Comparison of ENCODE assay signal across 8 cellular contexts in the genomic region with DNA sequence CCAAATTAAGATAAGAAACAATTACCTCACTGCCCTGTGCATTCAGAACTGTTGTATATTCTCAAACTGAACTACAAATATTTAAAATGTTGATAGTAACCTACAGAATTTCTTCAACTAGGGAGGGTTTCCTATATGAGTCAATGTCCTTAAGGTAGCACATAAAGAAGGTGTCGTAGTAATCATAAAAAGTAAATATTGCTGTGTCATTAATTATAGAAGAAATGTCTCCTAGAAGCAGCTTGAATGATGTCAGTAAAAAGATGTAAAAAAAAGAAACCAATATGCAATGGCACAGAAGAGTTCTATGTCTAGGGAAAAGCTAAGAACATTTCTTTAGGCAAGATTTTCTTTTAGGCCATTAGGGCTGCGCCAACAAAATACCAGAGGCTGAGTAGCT.
"Had no signal": no experiment of that assay in that cellular context is flagged by ENCODE, and none has a peak within 500 bp of the region (broad histone marks: within the 10 kb centered on the region; RNA-seq: fewer than 3 reads in every experiment).

No MANE protein-coding gene starts in this region.

- H3K36me3 ChIP-seq: HAP-1 had no signal

- ATAC-seq: HCT116, K562 had no signal

- H3K4me3 ChIP-seq: GM23248, HAP-1, K562 had no signal

- H3K27ac ChIP-seq: GM23248 had no signal

- H3K4me1 ChIP-seq: HAP-1 had no signal

- FAIRE-seq: HTR-8/SVneo, K562 had no signal

- H2AFZ ChIP-seq: GM23248 had no signal

- H3K9ac ChIP-seq: GM23248 had no signal

- DNase-seq: GM23248, H7, HFFc6, KG1 had no signal

- H3K9me3 ChIP-seq: HAP-1 had no signal
